ENCODE assay signal across 8 cellular contexts in genomic region chr5:173972844-173973613, GRCh38. TPM values are rescaled to one million over a fixed set of nuclear protein-coding genes. Genes with fewer than 3 reads are reported as not detected.
A peak's percentile ranks its signal among the peaks of the same experiment; 100 is the strongest.
DNase-seq lines count a peak whose midpoint lies in the region; ATAC-seq and TF ChIP-seq lines count a peak whose summit lies in the region.

No MANE protein-coding gene starts in this region.

- H3K4me1 ChIP-seq in OCI-LY3 (ENCODE audit: low read length) = peaks cover 15% of the 10 kb centered on the region
- peaks cover 2 to 5% of the 10 kb centered on the region in 2 donors for H3K4me1 ChIP-seq in esophagus (ENCODE audit: control insufficient read depth in 2 of 2, insufficient read depth in 2 of 2, low read length in 1 of 2)

- WGBS in esophagus, 2 donors = 2 to 4% methylated on average over 31 of the region's 31 CpGs

- DNase-seq in AG04450 (ENCODE audit: low read depth, low spot score) = peak; percentile 73
- peak; percentile 85 for DNase-seq in HT-29 (ENCODE audit: low spot score)
- DNase-seq in activated T-cell treated with anti-CD3 and anti-CD28 coated beads for 4 hours = peak; percentile 68
- DNase-seq in mucosa of gallbladder (ENCODE audit: low spot score) = peak; percentile 89
- peak; percentile 51 to 65 for DNase-seq in stimulated activated CD8-positive, alpha-beta memory T cell treated with anti-CD3 and anti-CD28 coated beads, Interleukin-2, amount 100 ng/mL, for 48 hours (ENCODE audit: low read depth in 2 of 2)

- no peaks in the 10 kb centered on the region for H3K36me3 ChIP-seq in OCI-LY3 (replicated peaks; ENCODE audit: low read depth, low read length)
- no peaks in the 10 kb centered on the region for H3K36me3 ChIP-seq in esophagus (ENCODE audit: control insufficient read depth in 2 of 2, insufficient read depth in 2 of 2, low read length in 1 of 2)

- H3K4me2 ChIP-seq in OCI-LY3 (ENCODE audit: low read length) = peak overlapping the region; percentile 82

- CTCF ChIA-PET in AG04450 (lab: Charles Lee) = interaction anchor here (0.6 to 5.7 kb wide), 49 partner anchors 10 to 1266 kb away, joined by 3 to 222 read pairs (median 4); partner anchors contain the start of gene BOD1

- peak; percentile 71 for ATAC-seq in GM19043 (IDR thresholded peaks at IDR 0.05; ENCODE audit: low read depth, unreplicated experiment)

- peaks cover 5% of the 10 kb centered on the region for H3K27me3 ChIP-seq in AG04450 (ENCODE audit: control insufficient read depth, insufficient read depth, low read length)
- H3K27me3 ChIP-seq in OCI-LY3 (ENCODE audit: low read depth, low read length) = no peaks in the 10 kb centered on the region; the same call in 1 of the 2 replicates
- H3K27me3 ChIP-seq in esophagus (ENCODE audit: control insufficient read depth in 1 of 2, insufficient read depth in 2 of 2, low read length in 2 of 2) = no peaks in the 10 kb centered on the region

- H3K4me3 ChIP-seq in AG04450 (ENCODE audit: low read depth, low read length) (peak overlapping the region; percentile 58), OCI-LY3 (ENCODE audit: low read length) (peak overlapping the region; percentile 76), esophagus (ENCODE audit: low read depth in 1 of 2, low read length in 2 of 2) (peak overlapping the region; percentile 28 to 35)

- H3K9ac ChIP-seq in OCI-LY3 (ENCODE audit: low read length) = peak overlapping the region; percentile 56

- H2AFZ ChIP-seq in OCI-LY3 (ENCODE audit: low read depth, low read length) = peak overlapping the region; percentile 80

- TF ChIP-seq CTCF in AG04450 (IDR thresholded peaks at IDR 0.05; ENCODE audit: low read depth, low read length) (peak; percentile 82), OCI-LY3 (IDR thresholded peaks at IDR 0.05; ENCODE audit: low read depth, low read length) (peak; percentile 86)

- no peak overlapping the region for H3K27ac ChIP-seq in AG04450 (ENCODE audit: low read depth, low read length)
- no peak overlapping the region for H3K27ac ChIP-seq in OCI-LY3 (ENCODE audit: low read length)
- no peak overlapping the region for H3K27ac ChIP-seq in esophagus (ENCODE audit: low read depth in 2 of 2, low read length in 1 of 2)

- POLR2A ChIA-PET in AG04450 (lab: Yijun Ruan, JAX) = interaction anchor here (0.9 to 1.3 kb wide), 3 partner anchors 10 to 357 kb away, joined by 3 to 8 read pairs (median 5); partner anchors contain the start of gene CPEB4

- H4K20me1 ChIP-seq in OCI-LY3 (ENCODE audit: insufficient read depth, low read length) = no peaks in the 10 kb centered on the region

- H3K9me3 ChIP-seq in AG04450 (ENCODE audit: control insufficient read depth, insufficient read depth, low read length) (no peaks in the 10 kb centered on the region; the same call in 1 of the 2 replicates), OCI-LY3 (ENCODE audit: insufficient read depth, low read length) (no peaks in the 10 kb centered on the region), esophagus (ENCODE audit: control insufficient read depth in 2 of 2, insufficient read depth in 1 of 2, low read depth in 1 of 2, low read length in 1 of 2) (no peaks in the 10 kb centered on the region)

- H3K79me2 ChIP-seq in OCI-LY3 (ENCODE audit: low read length) = no peaks in the 10 kb centered on the region

RNA-seq across cellular contexts. Expression of gene C5orf47, which starts 15.9 kb away (rescaled TPM):
- polyA plus RNA-seq in AG04450 (2011; rRNA removed) = not detected in 2 replicates
- not detected in 2 replicates for polyA minus RNA-seq in AG04450 (2011; rRNA and poly(A)+ RNA removed)
- total RNA-seq in HT-29 (2014; rRNA removed; shearing (Covaris generic)) = not detected in 2 replicates
- polyA plus RNA-seq in esophagus = not detected
- total RNA-seq in mucosa of gallbladder = not detected
